ENCODE assay signal across 3 cellular contexts in the genomic region with DNA sequence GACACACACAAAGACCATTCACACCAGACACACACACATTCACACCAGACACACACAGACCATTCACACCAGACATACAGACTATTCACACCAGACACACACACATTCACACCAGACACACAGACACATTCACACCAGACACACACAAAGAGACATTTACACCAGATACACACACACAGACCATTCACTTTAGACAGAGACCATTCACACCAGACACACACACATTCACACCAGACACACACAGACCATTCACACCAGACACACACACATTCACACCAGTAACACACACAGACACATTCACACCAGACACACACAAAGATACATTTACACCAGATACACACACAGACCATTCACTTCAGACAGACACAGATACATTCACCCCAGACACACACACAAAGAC.
TF ChIP-seq lines count a peak whose summit lies in the region.

No MANE protein-coding gene starts in this region.

TF ChIP-seq in GM12891, 5 proteins besides CTCF, POLR2A, EP300 and RAD21:
- TF ChIP-seq SPI1 (IDR thresholded peaks at IDR 0.05; ENCODE audit: low read depth, low read length): no peak
- TF ChIP-seq TAF1 (IDR thresholded peaks at IDR 0.05; ENCODE audit: low read depth, low read length): no peak
- no peak for TF ChIP-seq POU2F2 (IDR thresholded peaks at IDR 0.05; ENCODE audit: low read depth, low read length)
- TF ChIP-seq POLR2AphosphoS5 (IDR thresholded peaks at IDR 0.05; ENCODE audit: low read depth, low read length): no peak
- no peak for TF ChIP-seq PAX5 (IDR thresholded peaks at IDR 0.05; ENCODE audit: insufficient read depth, low read length, severe bottlenecking)

TF ChIP-seq in IMR-90, 13 proteins besides CTCF, POLR2A, EP300 and RAD21:
- TF ChIP-seq RCOR1 (IDR thresholded peaks at IDR 0.05; ENCODE audit: insufficient replicate concordance, low read length): no peak
- TF ChIP-seq, protein P1, sequence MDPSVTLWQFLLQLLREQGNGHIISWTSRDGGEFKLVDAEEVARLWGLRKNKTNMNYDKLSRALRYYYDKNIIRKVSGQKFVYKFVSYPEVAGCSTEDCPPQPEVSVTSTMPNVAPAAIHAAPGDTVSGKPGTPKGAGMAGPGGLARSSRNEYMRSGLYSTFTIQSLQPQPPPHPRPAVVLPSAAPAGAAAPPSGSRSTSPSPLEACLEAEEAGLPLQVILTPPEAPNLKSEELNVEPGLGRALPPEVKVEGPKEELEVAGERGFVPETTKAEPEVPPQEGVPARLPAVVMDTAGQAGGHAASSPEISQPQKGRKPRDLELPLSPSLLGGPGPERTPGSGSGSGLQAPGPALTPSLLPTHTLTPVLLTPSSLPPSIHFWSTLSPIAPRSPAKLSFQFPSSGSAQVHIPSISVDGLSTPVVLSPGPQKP (IDR thresholded peaks at IDR 0.05; ENCODE audit: borderline replicate concordance, low read depth, low read length): no peak
- no peak for TF ChIP-seq CEBPB (IDR thresholded peaks at IDR 0.05; ENCODE audit: low read depth, low read length)
- TF ChIP-seq MXI1 (IDR thresholded peaks at IDR 0.05; ENCODE audit: borderline replicate concordance, low read depth, low read length): no peak
- no peak for TF ChIP-seq BHLHE40 (IDR thresholded peaks at IDR 0.05; ENCODE audit: low read depth, low read length)
- TF ChIP-seq RFX5 (IDR thresholded peaks at IDR 0.05; ENCODE audit: low read depth, low read length): no peak
- TF ChIP-seq, protein P2, sequence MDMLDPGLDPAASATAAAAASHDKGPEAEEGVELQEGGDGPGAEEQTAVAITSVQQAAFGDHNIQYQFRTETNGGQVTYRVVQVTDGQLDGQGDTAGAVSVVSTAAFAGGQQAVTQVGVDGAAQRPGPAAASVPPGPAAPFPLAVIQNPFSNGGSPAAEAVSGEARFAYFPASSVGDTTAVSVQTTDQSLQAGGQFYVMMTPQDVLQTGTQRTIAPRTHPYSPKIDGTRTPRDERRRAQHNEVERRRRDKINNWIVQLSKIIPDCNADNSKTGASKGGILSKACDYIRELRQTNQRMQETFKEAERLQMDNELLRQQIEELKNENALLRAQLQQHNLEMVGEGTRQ (IDR thresholded peaks at IDR 0.05; ENCODE audit: low read depth, low read length): no peak
- no peak for TF ChIP-seq NFE2L2 (IDR thresholded peaks at IDR 0.05; ENCODE audit: low read depth, low read length)
- TF ChIP-seq MAZ (IDR thresholded peaks at IDR 0.05; ENCODE audit: borderline replicate concordance, low read depth, low read length): no peak
- TF ChIP-seq CHD1 (IDR thresholded peaks at IDR 0.05; ENCODE audit: low read depth, low read length): no peak
- no peak for TF ChIP-seq FOS (IDR thresholded peaks at IDR 0.05; ENCODE audit: low read depth, low read length)
- no peak for TF ChIP-seq SMC3 (IDR thresholded peaks at IDR 0.05; ENCODE audit: low read depth, low read length)
- TF ChIP-seq MAFK (IDR thresholded peaks at IDR 0.05; ENCODE audit: low read depth, low read length): no peak

TF ChIP-seq in H1, 55 proteins besides CTCF, POLR2A, EP300 and RAD21:
- TF ChIP-seq SIX5 (IDR thresholded peaks at IDR 0.05; ENCODE audit: low read depth, low read length) (no peak), YY1 (IDR thresholded peaks at IDR 0.05; ENCODE audit: low read depth, low read length) (no peak), KDM1A (IDR thresholded peaks at IDR 0.05; ENCODE audit: borderline replicate concordance, low read length) (no peak), ZNF274 (IDR thresholded peaks at IDR 0.05; ENCODE audit: borderline replicate concordance, extremely low read depth, low read length) (no peak), BACH1 (IDR thresholded peaks at IDR 0.05; ENCODE audit: low read length) (0 out of 2 replicates have a peak, but pooled peaks have one; percentile 8)
- TF ChIP-seq, protein P3, sequence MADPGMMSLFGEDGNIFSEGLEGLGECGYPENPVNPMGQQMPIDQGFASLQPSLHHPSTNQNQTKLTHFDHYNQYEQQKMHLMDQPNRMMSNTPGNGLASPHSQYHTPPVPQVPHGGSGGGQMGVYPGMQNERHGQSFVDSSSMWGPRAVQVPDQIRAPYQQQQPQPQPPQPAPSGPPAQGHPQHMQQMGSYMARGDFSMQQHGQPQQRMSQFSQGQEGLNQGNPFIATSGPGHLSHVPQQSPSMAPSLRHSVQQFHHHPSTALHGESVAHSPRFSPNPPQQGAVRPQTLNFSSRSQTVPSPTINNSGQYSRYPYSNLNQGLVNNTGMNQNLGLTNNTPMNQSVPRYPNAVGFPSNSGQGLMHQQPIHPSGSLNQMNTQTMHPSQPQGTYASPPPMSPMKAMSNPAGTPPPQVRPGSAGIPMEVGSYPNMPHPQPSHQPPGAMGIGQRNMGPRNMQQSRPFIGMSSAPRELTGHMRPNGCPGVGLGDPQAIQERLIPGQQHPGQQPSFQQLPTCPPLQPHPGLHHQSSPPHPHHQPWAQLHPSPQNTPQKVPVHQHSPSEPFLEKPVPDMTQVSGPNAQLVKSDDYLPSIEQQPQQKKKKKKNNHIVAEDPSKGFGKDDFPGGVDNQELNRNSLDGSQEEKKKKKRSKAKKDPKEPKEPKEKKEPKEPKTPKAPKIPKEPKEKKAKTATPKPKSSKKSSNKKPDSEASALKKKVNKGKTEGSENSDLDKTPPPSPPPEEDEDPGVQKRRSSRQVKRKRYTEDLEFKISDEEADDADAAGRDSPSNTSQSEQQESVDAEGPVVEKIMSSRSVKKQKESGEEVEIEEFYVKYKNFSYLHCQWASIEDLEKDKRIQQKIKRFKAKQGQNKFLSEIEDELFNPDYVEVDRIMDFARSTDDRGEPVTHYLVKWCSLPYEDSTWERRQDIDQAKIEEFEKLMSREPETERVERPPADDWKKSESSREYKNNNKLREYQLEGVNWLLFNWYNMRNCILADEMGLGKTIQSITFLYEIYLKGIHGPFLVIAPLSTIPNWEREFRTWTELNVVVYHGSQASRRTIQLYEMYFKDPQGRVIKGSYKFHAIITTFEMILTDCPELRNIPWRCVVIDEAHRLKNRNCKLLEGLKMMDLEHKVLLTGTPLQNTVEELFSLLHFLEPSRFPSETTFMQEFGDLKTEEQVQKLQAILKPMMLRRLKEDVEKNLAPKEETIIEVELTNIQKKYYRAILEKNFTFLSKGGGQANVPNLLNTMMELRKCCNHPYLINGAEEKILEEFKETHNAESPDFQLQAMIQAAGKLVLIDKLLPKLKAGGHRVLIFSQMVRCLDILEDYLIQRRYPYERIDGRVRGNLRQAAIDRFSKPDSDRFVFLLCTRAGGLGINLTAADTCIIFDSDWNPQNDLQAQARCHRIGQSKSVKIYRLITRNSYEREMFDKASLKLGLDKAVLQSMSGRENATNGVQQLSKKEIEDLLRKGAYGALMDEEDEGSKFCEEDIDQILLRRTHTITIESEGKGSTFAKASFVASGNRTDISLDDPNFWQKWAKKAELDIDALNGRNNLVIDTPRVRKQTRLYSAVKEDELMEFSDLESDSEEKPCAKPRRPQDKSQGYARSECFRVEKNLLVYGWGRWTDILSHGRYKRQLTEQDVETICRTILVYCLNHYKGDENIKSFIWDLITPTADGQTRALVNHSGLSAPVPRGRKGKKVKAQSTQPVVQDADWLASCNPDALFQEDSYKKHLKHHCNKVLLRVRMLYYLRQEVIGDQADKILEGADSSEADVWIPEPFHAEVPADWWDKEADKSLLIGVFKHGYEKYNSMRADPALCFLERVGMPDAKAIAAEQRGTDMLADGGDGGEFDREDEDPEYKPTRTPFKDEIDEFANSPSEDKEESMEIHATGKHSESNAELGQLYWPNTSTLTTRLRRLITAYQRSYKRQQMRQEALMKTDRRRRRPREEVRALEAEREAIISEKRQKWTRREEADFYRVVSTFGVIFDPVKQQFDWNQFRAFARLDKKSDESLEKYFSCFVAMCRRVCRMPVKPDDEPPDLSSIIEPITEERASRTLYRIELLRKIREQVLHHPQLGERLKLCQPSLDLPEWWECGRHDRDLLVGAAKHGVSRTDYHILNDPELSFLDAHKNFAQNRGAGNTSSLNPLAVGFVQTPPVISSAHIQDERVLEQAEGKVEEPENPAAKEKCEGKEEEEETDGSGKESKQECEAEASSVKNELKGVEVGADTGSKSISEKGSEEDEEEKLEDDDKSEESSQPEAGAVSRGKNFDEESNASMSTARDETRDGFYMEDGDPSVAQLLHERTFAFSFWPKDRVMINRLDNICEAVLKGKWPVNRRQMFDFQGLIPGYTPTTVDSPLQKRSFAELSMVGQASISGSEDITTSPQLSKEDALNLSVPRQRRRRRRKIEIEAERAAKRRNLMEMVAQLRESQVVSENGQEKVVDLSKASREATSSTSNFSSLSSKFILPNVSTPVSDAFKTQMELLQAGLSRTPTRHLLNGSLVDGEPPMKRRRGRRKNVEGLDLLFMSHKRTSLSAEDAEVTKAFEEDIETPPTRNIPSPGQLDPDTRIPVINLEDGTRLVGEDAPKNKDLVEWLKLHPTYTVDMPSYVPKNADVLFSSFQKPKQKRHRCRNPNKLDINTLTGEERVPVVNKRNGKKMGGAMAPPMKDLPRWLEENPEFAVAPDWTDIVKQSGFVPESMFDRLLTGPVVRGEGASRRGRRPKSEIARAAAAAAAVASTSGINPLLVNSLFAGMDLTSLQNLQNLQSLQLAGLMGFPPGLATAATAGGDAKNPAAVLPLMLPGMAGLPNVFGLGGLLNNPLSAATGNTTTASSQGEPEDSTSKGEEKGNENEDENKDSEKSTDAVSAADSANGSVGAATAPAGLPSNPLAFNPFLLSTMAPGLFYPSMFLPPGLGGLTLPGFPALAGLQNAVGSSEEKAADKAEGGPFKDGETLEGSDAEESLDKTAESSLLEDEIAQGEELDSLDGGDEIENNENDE (IDR thresholded peaks at IDR 0.05; ENCODE audit: insufficient replicate concordance, low read length): no peak
- TF ChIP-seq, protein P4, sequence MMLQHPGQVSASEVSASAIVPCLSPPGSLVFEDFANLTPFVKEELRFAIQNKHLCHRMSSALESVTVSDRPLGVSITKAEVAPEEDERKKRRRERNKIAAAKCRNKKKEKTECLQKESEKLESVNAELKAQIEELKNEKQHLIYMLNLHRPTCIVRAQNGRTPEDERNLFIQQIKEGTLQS (IDR thresholded peaks at IDR 0.05; ENCODE audit: insufficient read depth, low read depth, low read length): no peak
